In the genomic region with DNA sequence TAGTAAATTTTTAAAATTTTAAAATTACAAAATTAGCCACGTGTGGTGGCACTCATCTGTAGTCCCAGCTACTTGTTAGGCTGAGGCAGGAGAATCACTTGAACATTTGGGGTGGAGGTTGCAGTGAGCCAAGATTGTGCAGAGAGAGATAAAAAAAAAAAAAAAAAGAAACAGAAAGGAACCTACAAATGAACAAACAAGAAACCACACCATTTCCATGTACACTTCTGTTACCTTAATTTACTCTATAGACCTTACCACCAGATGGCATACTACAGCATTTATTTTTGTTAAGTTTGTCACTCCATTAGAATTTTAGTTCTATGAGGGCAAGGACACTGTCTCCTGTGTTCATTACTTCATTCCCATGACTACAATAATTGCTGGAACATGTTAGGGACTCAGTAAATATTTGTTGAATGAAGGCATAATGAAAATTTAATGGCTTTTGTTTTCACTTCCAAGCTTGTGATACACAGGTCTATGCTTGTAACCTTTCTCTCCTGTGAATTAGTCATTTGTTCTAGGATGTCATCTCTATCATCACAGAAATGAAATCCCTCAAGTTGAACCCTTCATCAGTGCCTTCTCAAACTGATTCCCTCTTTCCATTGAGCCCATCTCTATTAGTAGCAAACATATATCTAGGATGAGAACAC, we compare ENCODE assay signal across 9 cellular contexts.
DNase-seq lines count a peak whose midpoint lies in the region; ATAC-seq and TF ChIP-seq lines count a peak whose summit lies in the region.
"Had no signal": no experiment of that assay in that cellular context is flagged by ENCODE, and none has a peak within 500 bp of the region (broad histone marks: within the 10 kb centered on the region; RNA-seq: fewer than 3 reads in every experiment).

No MANE protein-coding gene starts in this region.

- intact Hi-C loops in esophagus squamous epithelium (cut with DNase I): no loop called here
- intact Hi-C loops in heart left ventricle (cut with DNase I): no loop called here

- H3K4me3 ChIP-seq in DOHH2 (ENCODE audit: low read length): no peak overlapping the region
- H3K4me3 ChIP-seq in epithelial cell of esophagus (ENCODE audit: low read length): no peak overlapping the region
- no peak overlapping the region for H3K4me3 ChIP-seq in esophagus squamous epithelium
- H3K4me3 ChIP-seq in heart left ventricle: no peak overlapping the region
- H3K4me3 ChIP-seq: SJSA1 had no signal

- H4K20me1 ChIP-seq in DOHH2 (ENCODE audit: control insufficient read depth, insufficient read depth, low read depth, low read length): no peaks in the 10 kb centered on the region

- H3K79me2 ChIP-seq in DOHH2 (ENCODE audit: control insufficient read depth, low read length): no peaks in the 10 kb centered on the region

- peak overlapping the region; percentile 24 for H3K27ac Mint-ChIP-seq in stimulated activated naive CD8-positive, alpha-beta T cell treated with anti-CD3 and anti-CD28 coated beads, Interleukin-15, Interleukin-2, amounts not matched to agents 100 ng/mL and 50 ng/mL, for 24 hours

- no peaks in the 10 kb centered on the region for H3K27me3 Mint-ChIP-seq in stimulated activated naive CD8-positive, alpha-beta T cell treated with anti-CD3 and anti-CD28 coated beads, Interleukin-15, Interleukin-2, amounts not matched to agents 100 ng/mL and 50 ng/mL, for 24 hours

- H3K36me3 ChIP-seq in DOHH2 (ENCODE audit: control insufficient read depth, low read length): peaks cover 27% of the 10 kb centered on the region
- no peaks in the 10 kb centered on the region for H3K36me3 ChIP-seq in esophagus squamous epithelium
- H3K36me3 ChIP-seq in heart left ventricle: no peaks in the 10 kb centered on the region
- H3K36me3 ChIP-seq: SJSA1 had no signal

- no peaks in the 10 kb centered on the region for H3F3A ChIP-seq in DOHH2 (ENCODE audit: control insufficient read depth, insufficient read depth)

- H3K27me3 ChIP-seq in DOHH2 (ENCODE audit: control insufficient read depth, low read length): no peaks in the 10 kb centered on the region
- H3K27me3 ChIP-seq in esophagus squamous epithelium: no peaks in the 10 kb centered on the region
- no peaks in the 10 kb centered on the region for H3K27me3 ChIP-seq in heart left ventricle
- H3K27me3 ChIP-seq: SJSA1 had no signal

- no peak overlapping the region for H3K27ac ChIP-seq in DOHH2 (ENCODE audit: low read depth, low read length)
- no peak overlapping the region for H3K27ac ChIP-seq in esophagus squamous epithelium
- H3K27ac ChIP-seq in heart left ventricle: no peak overlapping the region
- H3K27ac ChIP-seq: SJSA1 had no signal

- peaks cover 28% of the 10 kb centered on the region for H3K4me1 Mint-ChIP-seq in stimulated activated naive CD8-positive, alpha-beta T cell treated with anti-CD3 and anti-CD28 coated beads, Interleukin-15, Interleukin-2, amounts not matched to agents 100 ng/mL and 50 ng/mL, for 24 hours (ENCODE audit: low read depth)

- H3K4me3 Mint-ChIP-seq in stimulated activated naive CD8-positive, alpha-beta T cell treated with anti-CD3 and anti-CD28 coated beads, Interleukin-15, Interleukin-2, amounts not matched to agents 100 ng/mL and 50 ng/mL, for 24 hours: no peak overlapping the region

- WGBS in esophagus squamous epithelium, 2 donors: 75 to 80% methylated on average over 1 of the region's 1 CpG
- 69 to 84% (median 81%) methylated on average over 1 of the region's 1 CpG for WGBS in heart left ventricle, 4 donors

- H3K36me3 Mint-ChIP-seq in stimulated activated naive CD8-positive, alpha-beta T cell treated with anti-CD3 and anti-CD28 coated beads, Interleukin-15, Interleukin-2, amounts not matched to agents 100 ng/mL and 50 ng/mL, for 24 hours (ENCODE audit: low read depth): peaks cover 75% of the 10 kb centered on the region

- no peaks in the 10 kb centered on the region for H3K9me3 Mint-ChIP-seq in stimulated activated naive CD8-positive, alpha-beta T cell treated with anti-CD3 and anti-CD28 coated beads, Interleukin-15, Interleukin-2, amounts not matched to agents 100 ng/mL and 50 ng/mL, for 24 hours

- ATAC-seq in GM19395 (IDR thresholded peaks at IDR 0.05; ENCODE audit: unreplicated experiment): peak; percentile 63
- ATAC-seq in heart left ventricle: no peak

- no peaks in the 10 kb centered on the region for H3K9me2 ChIP-seq in DOHH2 (replicated peaks; ENCODE audit: control insufficient read depth, low read length)

- H3K9me3 ChIP-seq in DOHH2 (ENCODE audit: control insufficient read depth, insufficient read depth, low read length) (no peaks in the 10 kb centered on the region), esophagus squamous epithelium (no peaks in the 10 kb centered on the region), heart left ventricle (peaks cover 0 to 8% (median 0%) of the 10 kb centered on the region in 12 donors)
- H3K9me3 ChIP-seq: SJSA1 had no signal

- H3K4me2 ChIP-seq in DOHH2 (ENCODE audit: low read length): no peak overlapping the region

- peak; percentile 17 for DNase-seq in NCI-H2227 (lab: John Stamatoyannopoulos, UW; ENCODE audit: unreplicated experiment)
- DNase-seq in epithelial cell of esophagus (ENCODE audit: low read depth): peak; percentile 85
- no peak for DNase-seq in esophagus squamous epithelium (lab: John Stamatoyannopoulos, UW)
- no peak for DNase-seq in heart left ventricle
- DNase-seq in D341Med (ENCODE audit: low spot score): no peak

- TF ChIP-seq CTCF in DOHH2 (IDR thresholded peaks at IDR 0.05; ENCODE audit: low read depth, low read length, poor library complexity, severe bottlenecking) (peak; percentile 43), epithelial cell of esophagus (IDR thresholded peaks at IDR 0.05; ENCODE audit: insufficient read depth, low read depth, low read length, missing control alignments) (peak; percentile 35), esophagus squamous epithelium (IDR thresholded peaks at IDR 0.05) (peak in 3 of 6 experiments; percentile 11 to 23 (median 17)), heart left ventricle (IDR thresholded peaks at IDR 0.05) (peak in 5 of 12 donors; percentile 28 to 40 (median 35))

- H3K4me1 ChIP-seq in DOHH2 (ENCODE audit: control insufficient read depth, low read length): 0 out of 2 replicates have a peak, but pooled peaks cover 2% of the 10 kb centered on the region
- H3K4me1 ChIP-seq in esophagus squamous epithelium: no peaks in the 10 kb centered on the region
- no peaks in the 10 kb centered on the region for H3K4me1 ChIP-seq in heart left ventricle
- H3K4me1 ChIP-seq: SJSA1 had no signal

- TF ChIP-seq POLR2A in esophagus squamous epithelium (IDR thresholded peaks at IDR 0.05): no peak
- no peak for TF ChIP-seq POLR2A in heart left ventricle (IDR thresholded peaks at IDR 0.05)

Comparison
In these comparisons a context has a peak if more than half of its experiments do, and no peak if none do; other contexts are left out.
1. DNase-seq: peak in NCI-H2227 (single experiment) and epithelial cell of esophagus (single experiment); none in esophagus squamous epithelium (single experiment), heart left ventricle (0 of 5) and D341Med (single experiment).